ENCODE assay signal across 1 cellular context in genomic region chr14:88546621-88547385, GRCh38.
TF ChIP-seq lines count a peak whose summit lies in the region.

No MANE protein-coding gene starts in this region.

TF ChIP-seq in GM23338, 12 proteins besides CTCF, POLR2A, EP300 and RAD21 (continued from another document):
- TF ChIP-seq ETS1 (IDR thresholded peaks at IDR 0.05) (no peak), ZNF114 (CRISPR knock-in tag; IDR thresholded peaks at IDR 0.05) (no peak), EZH2 (IDR thresholded peaks at IDR 0.05; ENCODE audit: low read depth, unreplicated experiment) (no peak), NANOG (IDR thresholded peaks at IDR 0.05; ENCODE audit: borderline replicate concordance) (no peak), ZNF331 (CRISPR knock-in tag; IDR thresholded peaks at IDR 0.05; ENCODE audit: low read depth) (no peak), REST (IDR thresholded peaks at IDR 0.05; ENCODE audit: unreplicated experiment) (no peak), STAT1 (IDR thresholded peaks at IDR 0.05; ENCODE audit: unreplicated experiment) (no peak), JUNB (IDR thresholded peaks at IDR 0.05; ENCODE audit: unreplicated experiment) (no peak), POLR2AphosphoS5 (IDR thresholded peaks at IDR 0.05; ENCODE audit: low read depth) (no peak)
